In genomic region chr14:50823051-50823762, GRCh38 we compare ENCODE assay signal across 1 cellular context.
A peak's percentile ranks its signal among the peaks of the same experiment; 100 is the strongest.
TF ChIP-seq lines count a peak whose summit lies in the region.

No MANE protein-coding gene starts in this region.

TF ChIP-seq in GM12878, 131 proteins besides CTCF, POLR2A, EP300 and RAD21 (continued from another document):
- TF ChIP-seq RELB (IDR thresholded peaks at IDR 0.05; ENCODE audit: low read depth) = no peak
- no peak for TF ChIP-seq HCFC1 (IDR thresholded peaks at IDR 0.05; ENCODE audit: low read length)
- TF ChIP-seq YY1 (IDR thresholded peaks at IDR 0.05; ENCODE audit: low read depth, low read length) = peak; percentile 72
- 0 out of 2 replicates have a peak, but pooled peaks have one; percentile 28 for TF ChIP-seq JUNB (IDR thresholded peaks at IDR 0.05)
- 0 out of 2 replicates have a peak, but pooled peaks have one; percentile 44 for TF ChIP-seq SIN3A (IDR thresholded peaks at IDR 0.05; ENCODE audit: low read depth, low read length)
- no peak for TF ChIP-seq SUZ12 (IDR thresholded peaks at IDR 0.05; ENCODE audit: unreplicated experiment)
- no peak for TF ChIP-seq TCF3 (IDR thresholded peaks at IDR 0.05; ENCODE audit: borderline replicate concordance, insufficient read depth, low read depth, low read length)
- peak; percentile 86; the same call in 1 of the 2 replicates for TF ChIP-seq SMARCA5 (IDR thresholded peaks at IDR 0.05)
- TF ChIP-seq ZBED1 (IDR thresholded peaks at IDR 0.05; ENCODE audit: borderline replicate concordance) = peak; percentile 31; the same call in 1 of the 2 replicates
- no peak for TF ChIP-seq GABPA (IDR thresholded peaks at IDR 0.05; ENCODE audit: low read depth)
- TF ChIP-seq IRF4 (IDR thresholded peaks at IDR 0.05; ENCODE audit: low read depth, low read length) = no peak
- TF ChIP-seq GATAD2B (conservative IDR thresholded peaks at IDR 0.05; ENCODE audit: low read depth) = 0 out of 2 replicates have a peak, but pooled peaks have one; percentile 18
- no peak for TF ChIP-seq CBX3 (IDR thresholded peaks at IDR 0.05; ENCODE audit: borderline replicate concordance, low read depth)
- peak; percentile 41; the same call in 1 of the 2 replicates for TF ChIP-seq ATF7 (IDR thresholded peaks at IDR 0.05; ENCODE audit: low read depth)
